21 cellular contexts compared by ENCODE assay signal in the genomic region with DNA sequence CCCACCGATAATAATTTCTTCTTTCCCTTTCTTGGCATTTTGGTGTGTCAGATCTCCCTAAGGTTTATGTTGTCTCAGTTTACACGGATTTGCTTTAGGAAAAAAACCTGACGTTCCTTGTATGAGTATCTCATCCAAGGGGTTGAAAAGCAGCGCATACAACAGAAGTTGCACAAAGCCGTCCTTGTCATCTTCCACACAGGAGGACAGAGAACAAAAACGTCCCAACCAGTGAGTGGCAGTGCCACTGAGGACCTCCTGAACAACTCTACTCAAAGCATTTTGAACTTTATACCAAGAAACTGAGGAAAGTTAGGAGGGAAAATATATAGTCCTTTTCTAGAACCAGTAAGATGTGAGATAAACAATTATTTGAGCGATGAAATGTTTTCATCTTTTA.
"Had no signal": no experiment of that assay in that cellular context is flagged by ENCODE, and none has a peak within 500 bp of the region (broad histone marks: within the 10 kb centered on the region; RNA-seq: fewer than 3 reads in every experiment).

No MANE protein-coding gene starts in this region.

- H3K27ac ChIP-seq: breast epithelium, right lobe of liver had no signal

- H3K27me3 ChIP-seq: breast epithelium, gastroesophageal sphincter, right lobe of liver had no signal

- ATAC-seq: activated T-cell treated with anti-CD3 and anti-CD28 coated beads, Interleukin-2, amount 50 U/mL, for 72 hours; esophagus mucosa; gastroesophageal sphincter; mucosa of descending colon; natural killer cell; right lobe of liver; stimulated activated memory B cell treated with anti-CD40 and anti-IgM and Interleukin-4, amounts not matched to agents 10 μg/mL and 1 μg/mL and 100 μg/mL, for 72 hours had no signal

- H3K27ac Mint-ChIP-seq: activated naive CD4-positive, alpha-beta T cell treated with anti-CD3 and anti-CD28 coated beads, Interleukin-2, amount 50 U/mL, for 24 hours; activated T-cell treated with anti-CD3 and anti-CD28 coated beads, Interleukin-2, amount 50 U/mL, for 72 hours; natural killer cell; progenitor cell of endocrine pancreas; stimulated activated memory B cell treated with anti-CD40 and anti-IgM and Interleukin-4, amounts not matched to agents 10 μg/mL and 1 μg/mL and 100 μg/mL, for 72 hours had no signal

- H3K4me3 ChIP-seq: breast epithelium, gastroesophageal sphincter, mucosa of descending colon, right lobe of liver had no signal

- H3K4me1 Mint-ChIP-seq: stimulated activated memory B cell treated with anti-CD40 and anti-IgM and Interleukin-4, amounts not matched to agents 10 μg/mL and 1 μg/mL and 100 μg/mL, for 72 hours had no signal

- H3K4me1 ChIP-seq: breast epithelium, right lobe of liver had no signal

- H3K36me3 Mint-ChIP-seq: activated naive CD4-positive, alpha-beta T cell treated with anti-CD3 and anti-CD28 coated beads, Interleukin-2, amount 50 U/mL, for 24 hours; natural killer cell; stimulated activated memory B cell treated with anti-CD40 and anti-IgM and Interleukin-4, amounts not matched to agents 10 μg/mL and 1 μg/mL and 100 μg/mL, for 72 hours had no signal

- DNase-seq: activated CD4-positive, alpha-beta T cell treated with anti-CD3 and anti-CD28 coated beads for 48 hours; activated CD4-positive, CD25-positive, alpha-beta regulatory T cell; activated CD8-positive, alpha-beta memory T cell treated with anti-CD3 and anti-CD28 coated beads, Interleukin-2, amount 50 U/mL, for 48 hours; activated effector memory CD4-positive, alpha-beta T cell treated with anti-CD3 and anti-CD28 coated beads, Interleukin-2, amount 50 U/mL, for 16 hours; activated T-cell treated with anti-CD3 and anti-CD28 coated beads, Interleukin-2, amount 50 U/mL, for 72 hours; cerebellar nuclear complex; cortex of kidney; effector CD8-positive, alpha-beta T cell; mucosa of descending colon; natural killer cell; right lobe of liver; stimulated activated CD4-positive, alpha-beta T cell treated with anti-CD3 and anti-CD28 coated beads, Interleukin-4, amount 100 ng/mL, for 4 hours; T1000 had no signal

- H3K9me3 ChIP-seq: breast epithelium, gastroesophageal sphincter, mucosa of descending colon, right lobe of liver had no signal

- H3K4me3 Mint-ChIP-seq: activated naive CD4-positive, alpha-beta T cell treated with anti-CD3 and anti-CD28 coated beads, Interleukin-2, amount 50 U/mL, for 24 hours; activated T-cell treated with anti-CD3 and anti-CD28 coated beads, Interleukin-2, amount 50 U/mL, for 72 hours; natural killer cell; stimulated activated memory B cell treated with anti-CD40 and anti-IgM and Interleukin-4, amounts not matched to agents 10 μg/mL and 1 μg/mL and 100 μg/mL, for 72 hours had no signal

- H3K27me3 Mint-ChIP-seq: progenitor cell of endocrine pancreas; stimulated activated memory B cell treated with anti-CD40 and anti-IgM and Interleukin-4, amounts not matched to agents 10 μg/mL and 1 μg/mL and 100 μg/mL, for 72 hours had no signal

- H3K9me3 Mint-ChIP-seq: activated naive CD4-positive, alpha-beta T cell treated with anti-CD3 and anti-CD28 coated beads, Interleukin-2, amount 50 U/mL, for 24 hours; activated T-cell treated with anti-CD3 and anti-CD28 coated beads, Interleukin-2, amount 50 U/mL, for 72 hours; natural killer cell; stimulated activated memory B cell treated with anti-CD40 and anti-IgM and Interleukin-4, amounts not matched to agents 10 μg/mL and 1 μg/mL and 100 μg/mL, for 72 hours had no signal

- FAIRE-seq: astrocyte, islet of Langerhans had no signal

- H3K36me3 ChIP-seq: breast epithelium, gastroesophageal sphincter, right lobe of liver had no signal
